Comparison of ENCODE assay signal across 17 cellular contexts in the genomic region with DNA sequence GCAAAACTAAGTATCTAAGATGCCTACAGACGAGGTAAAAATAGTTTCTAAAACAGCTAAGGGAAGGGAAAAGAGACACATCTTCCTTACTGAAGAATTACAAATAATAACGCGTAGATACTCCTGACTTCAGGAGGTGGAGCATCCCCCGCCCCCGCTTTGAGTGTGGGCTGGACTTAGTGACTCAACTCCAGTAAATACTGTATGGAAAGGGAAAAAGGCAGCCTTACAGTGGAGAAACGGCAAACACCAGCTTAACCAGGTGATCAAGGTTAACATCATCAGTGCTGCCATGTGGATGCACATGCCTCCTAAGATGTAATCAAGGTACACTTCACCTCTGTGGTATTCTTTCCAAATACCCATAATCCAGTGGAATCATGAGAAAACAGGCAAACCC. TPM values are rescaled to one million over a fixed set of nuclear protein-coding genes. Genes with fewer than 3 reads are reported as not detected.
DNase-seq lines count a peak whose midpoint lies in the region; ATAC-seq, FAIRE-seq and TF ChIP-seq lines count a peak whose summit lies in the region.
"Had no signal": no experiment of that assay in that cellular context is flagged by ENCODE, and none has a peak within 500 bp of the region (broad histone marks: within the 10 kb centered on the region; RNA-seq: fewer than 3 reads in every experiment).

No MANE protein-coding gene starts in this region.

- H4K20me1 ChIP-seq in K562 (replicated peaks; ENCODE audit: control insufficient read depth, insufficient read depth, low read length) (no peaks in the 10 kb centered on the region), hepatocyte (ENCODE audit: insufficient read depth, poor library complexity, severe bottlenecking) (no peaks in the 10 kb centered on the region)

- FAIRE-seq in K562 (lab: Jason Lieb, UNC), result peak; percentile 69

- H3K4me3 ChIP-seq in HEK293 (ENCODE audit: low read depth, low read length) (no peak overlapping the region), K562 (no peak overlapping the region), hepatocyte (no peak overlapping the region)
- H3K4me3 ChIP-seq: gastroesophageal sphincter, stomach had no signal

- H3K27me3 ChIP-seq in K562 (ENCODE audit: control insufficient read depth in 2 of 2, insufficient read depth in 2 of 2, low read length in 2 of 2) (no peaks in the 10 kb centered on the region), hepatocyte (no peaks in the 10 kb centered on the region)
- H3K27me3 ChIP-seq: gastroesophageal sphincter, stomach had no signal

- no peaks in the 10 kb centered on the region for H3K9me1 ChIP-seq in K562 (ENCODE audit: control insufficient read depth, insufficient read depth, low read length)

- TF ChIP-seq POLR2A in K562 (conservative IDR thresholded peaks at IDR 0.05), result no peak

- no peak for TF ChIP-seq RAD21 in K562 (CRISPR knock-in tag; conservative IDR thresholded peaks at IDR 0.05 in 1 of 2, IDR thresholded peaks at IDR 0.05 in 1 of 2)

- no peak for TF ChIP-seq EP300 in K562 (IDR thresholded peaks at IDR 0.05; ENCODE audit: low read length)

- BruUV-seq in K562 (replicated peaks; lab: Mats Ljungman, UMichigan), result no TSS peak

- H3K9me2 ChIP-seq in hepatocyte (replicated peaks; ENCODE audit: insufficient read depth), result no peaks in the 10 kb centered on the region

- H3K36me3 ChIP-seq in HEK293 (ENCODE audit: control insufficient read depth in 2 of 2, insufficient read depth in 1 of 2, low read length in 2 of 2), result peaks cover 0 to 8% of the 10 kb centered on the region in 2 experiments; a peak in 2 of 3 replicates
- peaks cover 11% of the 10 kb centered on the region; the same call in 1 of the 3 replicates for H3K36me3 ChIP-seq in K562 (ENCODE audit: control insufficient read depth, insufficient read depth, low read length)
- no peaks in the 10 kb centered on the region for H3K36me3 ChIP-seq in hepatocyte (replicated peaks; ENCODE audit: insufficient read depth, low read depth)

- CTCF ChIA-PET in HEK293 (lab: Yijun Ruan, JAX) (no interaction called here), K562 (lab: Yijun Ruan, JAX; ENCODE audit: low intra/inter-chr PET ratio) (interaction anchor here (1.2 kb wide), 1 partner anchor 17 kb away, joined by 3 read pairs; no protein-coding TSS in a partner anchor)

- intact Hi-C loops in K562 (cut with micrococcal nuclease), result no loop called here

- POLR2A ChIA-PET in HEK293 (lab: Yijun Ruan, JAX) (no interaction called here), K562 (lab: Yijun Ruan, JAX) (interaction anchor here (0.6 kb wide), 1 partner anchor 52 kb away, joined by 3 read pairs; no protein-coding TSS in a partner anchor)

- H3K4me2 ChIP-seq in K562 (ENCODE audit: insufficient read depth, low read length) (peak overlapping the region; percentile 27; the same call in 1 of the 2 replicates), hepatocyte (no peak overlapping the region)

- DNase-seq in K562 (ENCODE audit: extremely low read depth in 1 of 4, low spot score in 3 of 4) (peak in 2 of 4 experiments; percentile 46 to 55), hepatocyte (ENCODE audit: low spot score) (peak; percentile 60), renal cortical epithelial cell (ENCODE audit: low read depth) (peak; percentile 22), NCI-H446 treated with DMSO at 0.1 percent for 48 hours (lab: John Stamatoyannopoulos, UW) (no peak), GM19240 (ENCODE audit: insufficient read length, low spot score) (no peak)
- no peak for DNase-seq in activated CD8-positive, alpha-beta memory T cell treated with anti-CD3 and anti-CD28 coated beads for 24 hours
- DNase-seq: activated CD4-positive, alpha-beta T cell treated with anti-CD3 and anti-CD28 coated beads, Interleukin-2, amount 10 ng/mL, durations not matched to agents 7 days and 5 days; amniotic stem cell; C1 segment of cervical spinal cord; naive B cell; NCI-H1092 treated with DMSO at 0.1 percent for 48 hours; NCI-H446; stomach; T-helper 2 cell had no signal

- 21% methylated on average over 6 of the region's 6 CpGs for WGBS in K562 (ENCODE audit: insufficient coverage, low coverage, missing lambda C conversion rate)
- WGBS in hepatocyte (ENCODE audit: low lambda C conversion rate, missing lambda C conversion rate), result 68% methylated on average over 6 of the region's 6 CpGs

- no peaks in the 10 kb centered on the region for H3K9me3 ChIP-seq in HEK293 (ENCODE audit: control insufficient read depth, insufficient read depth, low read depth, low read length)
- no peaks in the 10 kb centered on the region for H3K9me3 ChIP-seq in K562 (replicated peaks; ENCODE audit: control insufficient read depth, insufficient read depth, low read depth, low read length)
- no peaks in the 10 kb centered on the region for H3K9me3 ChIP-seq in hepatocyte (ENCODE audit: low read depth)
- H3K9me3 ChIP-seq: gastroesophageal sphincter, stomach had no signal

- no peaks in the 10 kb centered on the region for H3K79me2 ChIP-seq in K562 (ENCODE audit: control insufficient read depth, insufficient read depth, low read length)
- H3K79me2 ChIP-seq in hepatocyte, result no peaks in the 10 kb centered on the region

- H3K27ac ChIP-seq in HEK293 (ENCODE audit: extremely low read depth, low read depth, low read length), result no peak overlapping the region
- H3K27ac ChIP-seq in K562 (ENCODE audit: extremely low read depth, low read depth, low read length), result no peak overlapping the region
- peak overlapping the region; percentile 7 for H3K27ac ChIP-seq in hepatocyte
- H3K27ac ChIP-seq: stomach had no signal

- ATAC-seq in K562, result peak; percentile 84
- ATAC-seq: gastroesophageal sphincter had no signal

- H3K4me1 ChIP-seq in HEK293 (ENCODE audit: control insufficient read depth, insufficient read depth, low read length), result no peaks in the 10 kb centered on the region
- H3K4me1 ChIP-seq in K562 (replicated peaks in 1 of 2; ENCODE audit: control insufficient read depth in 2 of 2, insufficient read depth in 2 of 2, low read length in 2 of 2), result peaks cover 2 to 4% of the 10 kb centered on the region in 2 experiments; a peak in 1 of 5 replicates
- no peaks in the 10 kb centered on the region for H3K4me1 ChIP-seq in hepatocyte (ENCODE audit: insufficient read depth)
- H3K4me1 ChIP-seq: stomach had no signal

- H2AFZ ChIP-seq in K562 (ENCODE audit: low read depth, low read length) (no peak overlapping the region), hepatocyte (no peak overlapping the region)

- in situ Hi-C loops in K562 (cut with MboI), result no loop called here

- no peak overlapping the region for H3K9ac ChIP-seq in K562 (ENCODE audit: insufficient read depth in 1 of 2, low read depth in 2 of 2, low read length in 2 of 2)

- TF ChIP-seq CTCF in HEK293 (tag by site-specific recombination; IDR thresholded peaks at IDR 0.05) (no peak), K562 (IDR thresholded peaks at IDR 0.05 in 2 of 3, conservative IDR thresholded peaks at IDR 0.05 in 1 of 3; ENCODE audit: insufficient read depth in 2 of 3, low read depth in 1 of 3, low read length in 3 of 3) (no peak), hepatocyte (IDR thresholded peaks at IDR 0.05; ENCODE audit: poor library complexity) (no peak)

RNA-seq across cellular contexts. Expression of a gene that starts 47.9 kb away (rescaled TPM):
- total RNA-seq in K562 (2011; cell fraction: chromatin; rRNA removed; ENCODE audit: low replicate concordance), result 78.9 and 152 TPM in 2 replicates
- total RNA-seq in K562 (2011; cell fraction: nucleolus; rRNA removed), result 49.4 and 56.5 TPM in 2 replicates
- total RNA-seq in K562 (2011; cell fraction: nucleoplasm; rRNA removed), result 97.7 and 134 TPM in 2 replicates
- total RNA-seq in K562 (2014; rRNA removed) (67.3 and 71.4 TPM in 2 replicates), K562 (2014; rRNA removed; fragmentation: Illumina TruSeq; extraction: Trizol) (103 and 109 TPM in 2 replicates), K562 (2015; rRNA removed; fragmentation: Illumina TruSeq; extraction: Trizol) (86.8 and 93.1 TPM in 2 replicates), K562 (2021) (100 and 109 TPM in 2 replicates), hepatocyte (131 and 137 TPM in 2 replicates), renal cortical epithelial cell (123 and 195 TPM in 2 replicates)
- polyA plus RNA-seq in K562 (2011; rRNA removed) (109 and 126 TPM in 2 replicates), K562 (2014; fragmentation: Illumina TruSeq; extraction: Trizol) (77.3 and 92.0 TPM in 2 replicates), K562 (2014; fragmentation: Nextera tagmentation; extraction: Ambion mirVana) (100 to 1,000 TPM; 198 to 199 TPM), K562 (2014; rRNA removed) (84.6 and 94.9 TPM in 2 replicates), hepatocyte (108 and 133 TPM in 2 replicates)
- polyA plus RNA-seq in K562 (2011; cell fraction: cytosol; rRNA removed), result 66.1 and 128 TPM in 2 replicates
- polyA plus RNA-seq in K562 (2011; cell fraction: nucleus; rRNA removed), result 67.1 and 91.6 TPM in 2 replicates
- polyA plus RNA-seq in K562 (2012), result 85.6 and 104 TPM in 2 replicates
- polyA minus RNA-seq in K562 (2011; rRNA and poly(A)+ RNA removed), result 189 and 209 TPM in 2 replicates
- polyA minus RNA-seq in K562 (2011; cell fraction: cytosol; rRNA and poly(A)+ RNA removed), result 50.2 and 61.6 TPM in 2 replicates
- 29.5 and 56.9 TPM in 2 replicates for polyA minus RNA-seq in K562 (2011; cell fraction: nucleus; rRNA and poly(A)+ RNA removed)

RNA-seq across cellular contexts. Expression of a gene that starts 48.2 kb away (rescaled TPM):
- total RNA-seq in K562 (2011; cell fraction: chromatin; rRNA removed; ENCODE audit: low replicate concordance), result 66.4 and 94.3 TPM in 2 replicates
- 54.4 and 55.7 TPM in 2 replicates for total RNA-seq in K562 (2011; cell fraction: nucleolus; rRNA removed)
- total RNA-seq in K562 (2011; cell fraction: nucleoplasm; rRNA removed), result 67.3 and 77.3 TPM in 2 replicates
- 187 and 203 TPM in 2 replicates for total RNA-seq in K562 (2014; rRNA removed)
- 207 and 219 TPM in 2 replicates for total RNA-seq in K562 (2014; rRNA removed; fragmentation: Illumina TruSeq; extraction: Trizol)
- total RNA-seq in K562 (2015; rRNA removed; fragmentation: Illumina TruSeq; extraction: Trizol), result 195 and 202 TPM in 2 replicates
- total RNA-seq in K562 (2021), result 186 and 196 TPM in 2 replicates
- 183 and 214 TPM in 2 replicates for polyA plus RNA-seq in K562 (2011; rRNA removed)
- polyA plus RNA-seq in K562 (2011; cell fraction: cytosol; rRNA removed), result 99.3 and 152 TPM in 2 replicates
- 83.4 and 104 TPM in 2 replicates for polyA plus RNA-seq in K562 (2011; cell fraction: nucleus; rRNA removed)
- polyA plus RNA-seq in K562 (2012), result 174 and 251 TPM in 2 replicates
- polyA plus RNA-seq in K562 (2014; fragmentation: Illumina TruSeq; extraction: Trizol), result 224 and 246 TPM in 2 replicates
- 100 to 1,000 TPM; 152 to 326 TPM for polyA plus RNA-seq in K562 (2014; fragmentation: Nextera tagmentation; extraction: Ambion mirVana)
- polyA plus RNA-seq in K562 (2014; rRNA removed), result 140 and 145 TPM in 2 replicates
- 329 and 345 TPM in 2 replicates for polyA minus RNA-seq in K562 (2011; rRNA and poly(A)+ RNA removed)
- 151 and 156 TPM in 2 replicates for polyA minus RNA-seq in K562 (2011; cell fraction: cytosol; rRNA and poly(A)+ RNA removed)
- 31.8 and 68.9 TPM in 2 replicates for polyA minus RNA-seq in K562 (2011; cell fraction: nucleus; rRNA and poly(A)+ RNA removed)
- 149 and 155 TPM in 2 replicates for total RNA-seq in hepatocyte
- 122 and 125 TPM in 2 replicates for polyA plus RNA-seq in hepatocyte
- total RNA-seq in renal cortical epithelial cell, result 150 and 169 TPM in 2 replicates

RNA-seq across cellular contexts. Expression of a gene that starts 53.3 kb away (rescaled TPM):
- 152 and 196 TPM in 2 replicates for total RNA-seq in K562 (2011; cell fraction: chromatin; rRNA removed; ENCODE audit: low replicate concordance)
- total RNA-seq in K562 (2011; cell fraction: nucleolus; rRNA removed), result 115 and 130 TPM in 2 replicates
- 153 and 187 TPM in 2 replicates for total RNA-seq in K562 (2011; cell fraction: nucleoplasm; rRNA removed)
- total RNA-seq in K562 (2014; rRNA removed) (19.9 and 21.1 TPM in 2 replicates), K562 (2014; rRNA removed; fragmentation: Illumina TruSeq; extraction: Trizol) (39.6 and 44.7 TPM in 2 replicates), K562 (2015; rRNA removed; fragmentation: Illumina TruSeq; extraction: Trizol) (24.2 and 26.3 TPM in 2 replicates), K562 (2021) (45.9 and 46.9 TPM in 2 replicates), hepatocyte (31.5 and 34.4 TPM in 2 replicates), renal cortical epithelial cell (21.4 and 46.7 TPM in 2 replicates)
- polyA plus RNA-seq in K562 (2011; rRNA removed) (21.3 and 31.8 TPM in 2 replicates), K562 (2014; fragmentation: Illumina TruSeq; extraction: Trizol) (21.4 and 24.4 TPM in 2 replicates), K562 (2014; fragmentation: Nextera tagmentation; extraction: Ambion mirVana) (10 to 100 TPM in 1 of 2 experiments, 1 to 10 TPM in 1; 9.6 to 10.6 TPM), K562 (2014; rRNA removed) (15.2 and 19.4 TPM in 2 replicates), hepatocyte (6.4 and 10.1 TPM in 2 replicates)
- polyA plus RNA-seq in K562 (2011; cell fraction: cytosol; rRNA removed), result 17.0 and 17.3 TPM in 2 replicates
- 23.0 and 23.7 TPM in 2 replicates for polyA plus RNA-seq in K562 (2011; cell fraction: nucleus; rRNA removed)
- polyA plus RNA-seq in K562 (2012), result 8.4 and 19.4 TPM in 2 replicates
- 122 and 160 TPM in 2 replicates for polyA minus RNA-seq in K562 (2011; rRNA and poly(A)+ RNA removed)
- 19.4 and 27.8 TPM in 2 replicates for polyA minus RNA-seq in K562 (2011; cell fraction: cytosol; rRNA and poly(A)+ RNA removed)
- polyA minus RNA-seq in K562 (2011; cell fraction: nucleus; rRNA and poly(A)+ RNA removed), result 58.4 and 70.4 TPM in 2 replicates

RNA-seq across cellular contexts. Expression of a gene that starts 53.9 kb away (rescaled TPM):
- 0.11 and 0.58 TPM in 2 replicates for total RNA-seq in K562 (2011; cell fraction: chromatin; rRNA removed; ENCODE audit: low replicate concordance)
- 0.13 and 0.50 TPM in 2 replicates for total RNA-seq in K562 (2011; cell fraction: nucleolus; rRNA removed)
- 0.37 and 0.61 TPM in 2 replicates for total RNA-seq in K562 (2011; cell fraction: nucleoplasm; rRNA removed)
- total RNA-seq in K562 (2014; rRNA removed) (not detected in 2 replicates), K562 (2014; rRNA removed; fragmentation: Illumina TruSeq; extraction: Trizol) (0.07 TPM in 1 of 2 replicates, not detected in the other), K562 (2015; rRNA removed; fragmentation: Illumina TruSeq; extraction: Trizol) (0.18 TPM in 1 of 2 replicates, not detected in the other), K562 (2021) (0.09 and 0.16 TPM in 2 replicates), hepatocyte (0.40 and 0.63 TPM in 2 replicates), renal cortical epithelial cell (0.10 TPM in 1 of 2 replicates, not detected in the other)
- polyA plus RNA-seq in K562 (2011; rRNA removed) (0.04 and 0.09 TPM in 2 replicates), K562 (2014; fragmentation: Illumina TruSeq; extraction: Trizol) (0.06 and 0.16 TPM in 2 replicates), K562 (2014; fragmentation: Nextera tagmentation; extraction: Ambion mirVana) (under 1 TPM in 1 of 2 experiments, not detected in 1; 0.24 TPM), K562 (2014; rRNA removed) (0.27 and 0.54 TPM in 2 replicates), hepatocyte (0.11 and 1.3 TPM in 2 replicates)
- 0.10 and 0.13 TPM in 2 replicates for polyA plus RNA-seq in K562 (2011; cell fraction: cytosol; rRNA removed)
- 0.58 and 0.82 TPM in 2 replicates for polyA plus RNA-seq in K562 (2011; cell fraction: nucleus; rRNA removed)
- 0.28 and 0.46 TPM in 2 replicates for polyA plus RNA-seq in K562 (2012)
- polyA minus RNA-seq in K562 (2011; rRNA and poly(A)+ RNA removed), result not detected in 2 replicates
- not detected in 2 replicates for polyA minus RNA-seq in K562 (2011; cell fraction: cytosol; rRNA and poly(A)+ RNA removed)
- polyA minus RNA-seq in K562 (2011; cell fraction: nucleus; rRNA and poly(A)+ RNA removed), result 0.13 and 2.4 TPM in 2 replicates
- total RNA-seq: gastroesophageal sphincter, H4 had no signal

Comparison
In these comparisons a context has a peak if more than half of its experiments do, and no peak if none do; other contexts are left out.
1. DNase-seq: peak in hepatocyte (single experiment) and renal cortical epithelial cell (single experiment); none in NCI-H446 treated with DMSO at 0.1 percent for 48 hours (single experiment), activated CD8-positive, alpha-beta memory T cell treated with anti-CD3 and anti-CD28 coated beads for 24 hours (single experiment) and GM19240 (single experiment).